Comparison of ENCODE assay signal across 8 cellular contexts in the genomic region with DNA sequence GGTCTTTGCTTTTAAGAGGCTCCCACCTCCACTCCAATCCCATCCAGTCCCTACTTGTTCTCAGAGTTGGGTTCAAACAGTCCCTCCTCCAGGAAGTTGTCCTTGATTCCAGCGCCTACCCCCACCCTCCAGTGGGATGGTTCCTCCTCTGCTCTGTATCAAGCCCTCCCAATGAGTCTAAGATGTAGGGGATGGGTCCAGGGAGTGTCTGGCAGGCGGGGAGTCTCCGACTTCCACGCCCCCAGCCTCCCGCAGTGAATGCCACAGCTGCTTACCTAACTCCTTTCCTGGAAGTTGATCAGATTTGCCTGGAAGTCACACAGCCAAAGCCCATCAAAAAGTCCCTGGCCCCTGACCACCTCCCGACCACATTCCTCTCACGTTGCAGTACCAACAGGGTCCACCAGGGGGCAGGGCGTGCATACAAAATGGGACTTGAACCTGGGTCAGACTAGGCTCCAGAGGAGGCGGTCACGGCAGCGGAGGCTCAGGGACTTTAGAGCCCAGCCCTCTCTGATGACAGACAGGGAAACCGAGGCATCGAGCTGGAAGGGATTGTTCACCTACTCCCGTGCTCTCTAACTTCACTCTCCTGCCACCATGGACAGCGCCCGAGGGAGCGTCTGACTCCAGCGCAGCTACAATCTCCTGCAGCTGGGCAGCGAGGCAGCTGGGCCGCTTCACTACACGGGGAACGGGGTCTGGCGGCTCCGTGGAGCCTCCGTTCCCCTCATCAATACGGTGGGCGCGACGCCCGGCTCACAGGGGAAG. TPM values are rescaled to one million over a fixed set of nuclear protein-coding genes. Genes with fewer than 3 reads are reported as not detected.
A peak's percentile ranks its signal among the peaks of the same experiment; 100 is the strongest.
DNase-seq lines count a peak whose midpoint lies in the region; ATAC-seq, FAIRE-seq and TF ChIP-seq lines count a peak whose summit lies in the region.

No MANE protein-coding gene starts in this region.

- ATAC-seq in pancreas = peak; percentile 75 to 87 (median 84)
- ATAC-seq in HG02885 (IDR thresholded peaks at IDR 0.05; ENCODE audit: poor library complexity, unreplicated experiment) = no peak

- POLR2A ChIA-PET in GM10248 (lab: Yijun Ruan, JAX) = no interaction called here

- TF ChIP-seq CTCF in GM10248 (IDR thresholded peaks at IDR 0.05; ENCODE audit: control extremely low read depth, extremely low read depth, low read depth, missing control alignments) (peak; percentile 95), pancreas (IDR thresholded peaks at IDR 0.05) (peak; percentile 90 to 97 (median 96)), type B pancreatic cell (conservative IDR thresholded peaks at IDR 0.05) (peak; percentile 95)

- CTCF ChIA-PET in GM10248 (lab: Yijun Ruan, JAX) = interaction anchor here (0.7 to 8.3 kb wide), 26 partner anchors 11 to 535 kb away, joined by 3 to 78 read pairs (median 6); a partner anchor contains a TSS
- CTCF ChIA-PET in activated naive CD4-positive, alpha-beta T cell treated with anti-CD3 and anti-CD28 coated beads, Interleukin-2, amount 10 ng/mL, durations not matched to agents 7 days and 5 days (lab: Charles Lee) = interaction anchor here (0.6 to 5.3 kb wide), 20 partner anchors 9 to 530 kb away, joined by 3 to 56 read pairs (median 4); a partner anchor contains a TSS

- H3K27ac ChIP-seq in pancreas = no peak overlapping the region

- peak overlapping the region in 2 of 4 donors; percentile 11 to 24 for H3K4me3 ChIP-seq in pancreas

- DNase-seq in GM10248 (ENCODE audit: extremely low spot score) (peak; percentile 84), KBM-7 (peak; percentile 75), SHP77 (lab: John Stamatoyannopoulos, UW) (peak; percentile 45 to 57), head of caudate nucleus (peak; percentile 36 to 92 (median 80)), pancreas (peak; percentile 67 to 94 (median 75)), type B pancreatic cell (ENCODE audit: extremely low spot score, unreplicated experiment) (no peak)
- peak; percentile 79 for DNase-seq in activated naive CD4-positive, alpha-beta T cell treated with anti-CD3 and anti-CD28 coated beads, Interleukin-2, amount 10 ng/mL, durations not matched to agents 7 days and 5 days

- no peaks in the 10 kb centered on the region for H3K9me3 Mint-ChIP-seq in activated naive CD4-positive, alpha-beta T cell treated with anti-CD3 and anti-CD28 coated beads, Interleukin-2, amount 10 ng/mL, durations not matched to agents 7 days and 5 days
- H3K9me3 Mint-ChIP-seq in type B pancreatic cell = no peaks in the 10 kb centered on the region

- peaks cover 16% of the 10 kb centered on the region for H3K4me1 Mint-ChIP-seq in activated naive CD4-positive, alpha-beta T cell treated with anti-CD3 and anti-CD28 coated beads, Interleukin-2, amount 10 ng/mL, durations not matched to agents 7 days and 5 days
- peaks cover 5% of the 10 kb centered on the region for H3K4me1 Mint-ChIP-seq in type B pancreatic cell (ENCODE audit: unreplicated experiment)

- H3K36me3 ChIP-seq in pancreas = no peaks in the 10 kb centered on the region

- peaks cover 44% of the 10 kb centered on the region for H3K27me3 Mint-ChIP-seq in activated naive CD4-positive, alpha-beta T cell treated with anti-CD3 and anti-CD28 coated beads, Interleukin-2, amount 10 ng/mL, durations not matched to agents 7 days and 5 days
- peaks cover 9% of the 10 kb centered on the region for H3K27me3 Mint-ChIP-seq in type B pancreatic cell

- WGBS in pancreas, 2 donors = 6 to 7% methylated on average over 29 to 30 of the region's 30 CpGs

- no peaks in the 10 kb centered on the region for H3K27me3 ChIP-seq in pancreas

- no peaks in the 10 kb centered on the region for H3K9me3 ChIP-seq in pancreas

- intact Hi-C loops in head of caudate nucleus (cut with DNase I) (no loop called here), pancreas (cut with DNase I) (no loop called here)

- H3K27ac Mint-ChIP-seq in activated naive CD4-positive, alpha-beta T cell treated with anti-CD3 and anti-CD28 coated beads, Interleukin-2, amount 10 ng/mL, durations not matched to agents 7 days and 5 days = no peak overlapping the region
- no peak overlapping the region for H3K27ac Mint-ChIP-seq in type B pancreatic cell

- FAIRE-seq in pancreas (lab: Jason Lieb, UNC) = no peak

- no peaks in the 10 kb centered on the region for H3K36me3 Mint-ChIP-seq in activated naive CD4-positive, alpha-beta T cell treated with anti-CD3 and anti-CD28 coated beads, Interleukin-2, amount 10 ng/mL, durations not matched to agents 7 days and 5 days
- no peaks in the 10 kb centered on the region for H3K36me3 Mint-ChIP-seq in type B pancreatic cell

- in situ Hi-C loops in KBM-7 (cut with MboI; ENCODE audit: low pct_unique_long_range_greater_than_20kb, low sequenced_read_pairs) = loop anchor here (25.0 kb wide), 1 partner anchor 525 kb away; a partner anchor contains a TSS

- H3K4me3 Mint-ChIP-seq in activated naive CD4-positive, alpha-beta T cell treated with anti-CD3 and anti-CD28 coated beads, Interleukin-2, amount 10 ng/mL, durations not matched to agents 7 days and 5 days = no peak overlapping the region
- no peak overlapping the region for H3K4me3 Mint-ChIP-seq in type B pancreatic cell

- peaks cover 0 to 10% (median 4%) of the 10 kb centered on the region in 3 donors for H3K4me1 ChIP-seq in pancreas

RNA-seq across cellular contexts. Expression of a gene that starts 25.0 kb away (rescaled TPM):
- total RNA-seq in pancreas (1 to 10 TPM; 3.9 to 9.5 (median 4.7) TPM), type B pancreatic cell (ENCODE audit: low replicate concordance) (7.6 and 12.7 TPM in 2 replicates)
- 1 to 10 TPM; 3.4 to 6.4 TPM for polyA plus RNA-seq in pancreas
